In the genomic region with DNA sequence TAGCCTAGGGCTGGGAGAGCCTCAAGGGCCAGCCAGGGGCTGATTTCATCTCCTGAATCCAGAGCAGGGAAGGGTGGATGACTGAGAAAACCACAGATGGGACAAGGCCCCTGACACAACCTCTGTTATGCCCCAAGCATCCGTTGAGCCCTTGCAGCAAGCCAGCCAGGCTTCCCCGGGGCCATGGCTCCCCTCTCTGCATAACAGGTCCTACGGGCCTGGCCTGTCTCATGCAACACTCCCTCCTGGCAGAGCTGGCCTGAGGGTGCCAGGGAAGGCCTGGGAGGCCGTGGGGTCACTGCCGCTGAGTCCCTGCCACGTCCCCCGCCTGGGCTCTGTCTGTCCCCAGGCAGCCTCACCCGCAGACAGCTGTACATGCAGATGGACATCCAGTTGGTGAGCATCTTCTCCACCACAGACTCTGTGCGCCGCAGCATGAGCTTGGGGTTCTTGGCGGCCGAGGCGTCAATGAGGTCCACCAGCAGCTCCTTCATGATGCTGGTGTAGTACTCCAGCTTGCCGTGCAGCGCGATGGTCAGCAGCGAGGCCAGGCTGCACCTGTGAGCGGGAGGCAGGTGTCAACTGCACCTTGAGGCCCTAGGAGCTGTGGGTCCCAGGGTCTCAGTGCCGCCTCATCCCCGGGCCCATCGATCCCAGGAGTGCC, we compare ENCODE assay signal across 1 cellular context.
TF ChIP-seq lines count a peak whose summit lies in the region.

No MANE protein-coding gene starts in this region.

TF ChIP-seq in H1, 55 proteins besides CTCF, POLR2A, EP300 and RAD21:
- TF ChIP-seq ASH2L (IDR thresholded peaks at IDR 0.05; ENCODE audit: low read length): no peak
- no peak for TF ChIP-seq SIRT6 (IDR thresholded peaks at IDR 0.05; ENCODE audit: low read length)
- no peak for TF ChIP-seq KDM5A (IDR thresholded peaks at IDR 0.05; ENCODE audit: low read length)
- TF ChIP-seq KDM1A (IDR thresholded peaks at IDR 0.05; ENCODE audit: borderline replicate concordance, low read length): no peak
- TF ChIP-seq, protein P1, sequence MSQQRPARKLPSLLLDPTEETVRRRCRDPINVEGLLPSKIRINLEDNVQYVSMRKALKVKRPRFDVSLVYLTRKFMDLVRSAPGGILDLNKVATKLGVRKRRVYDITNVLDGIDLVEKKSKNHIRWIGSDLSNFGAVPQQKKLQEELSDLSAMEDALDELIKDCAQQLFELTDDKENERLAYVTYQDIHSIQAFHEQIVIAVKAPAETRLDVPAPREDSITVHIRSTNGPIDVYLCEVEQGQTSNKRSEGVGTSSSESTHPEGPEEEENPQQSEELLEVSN (IDR thresholded peaks at IDR 0.05): no peak
- no peak for TF ChIP-seq SIX5 (IDR thresholded peaks at IDR 0.05; ENCODE audit: low read depth, low read length)
- TF ChIP-seq, protein P2, sequence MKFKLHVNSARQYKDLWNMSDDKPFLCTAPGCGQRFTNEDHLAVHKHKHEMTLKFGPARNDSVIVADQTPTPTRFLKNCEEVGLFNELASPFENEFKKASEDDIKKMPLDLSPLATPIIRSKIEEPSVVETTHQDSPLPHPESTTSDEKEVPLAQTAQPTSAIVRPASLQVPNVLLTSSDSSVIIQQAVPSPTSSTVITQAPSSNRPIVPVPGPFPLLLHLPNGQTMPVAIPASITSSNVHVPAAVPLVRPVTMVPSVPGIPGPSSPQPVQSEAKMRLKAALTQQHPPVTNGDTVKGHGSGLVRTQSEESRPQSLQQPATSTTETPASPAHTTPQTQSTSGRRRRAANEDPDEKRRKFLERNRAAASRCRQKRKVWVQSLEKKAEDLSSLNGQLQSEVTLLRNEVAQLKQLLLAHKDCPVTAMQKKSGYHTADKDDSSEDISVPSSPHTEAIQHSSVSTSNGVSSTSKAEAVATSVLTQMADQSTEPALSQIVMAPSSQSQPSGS (IDR thresholded peaks at IDR 0.05; ENCODE audit: low read length): no peak
- no peak for TF ChIP-seq EGR1 (IDR thresholded peaks at IDR 0.05; ENCODE audit: borderline replicate concordance, low read depth, low read length)
- TF ChIP-seq SAP30 (IDR thresholded peaks at IDR 0.05; ENCODE audit: insufficient read depth, insufficient replicate concordance, low read length): no peak
- TF ChIP-seq CREB1 (IDR thresholded peaks at IDR 0.05): no peak
- TF ChIP-seq CBX5 (IDR thresholded peaks at IDR 0.05; ENCODE audit: low read depth, low read length): no peak
- TF ChIP-seq, protein P3, sequence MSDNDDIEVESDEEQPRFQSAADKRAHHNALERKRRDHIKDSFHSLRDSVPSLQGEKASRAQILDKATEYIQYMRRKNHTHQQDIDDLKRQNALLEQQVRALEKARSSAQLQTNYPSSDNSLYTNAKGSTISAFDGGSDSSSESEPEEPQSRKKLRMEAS (IDR thresholded peaks at IDR 0.05): no peak
- TF ChIP-seq HDAC2 (IDR thresholded peaks at IDR 0.05; ENCODE audit: borderline replicate concordance in 1 of 2, low read depth in 2 of 2, low read length in 2 of 2): no peak
- TF ChIP-seq RNF2 (IDR thresholded peaks at IDR 0.05; ENCODE audit: borderline replicate concordance, low read depth, low read length, missing control alignments, poor library complexity, severe bottlenecking): no peak
- no peak for TF ChIP-seq BACH1 (IDR thresholded peaks at IDR 0.05; ENCODE audit: low read length)
TF ChIP-seq in H1: peak in this region for 0.
